In the genomic region with DNA sequence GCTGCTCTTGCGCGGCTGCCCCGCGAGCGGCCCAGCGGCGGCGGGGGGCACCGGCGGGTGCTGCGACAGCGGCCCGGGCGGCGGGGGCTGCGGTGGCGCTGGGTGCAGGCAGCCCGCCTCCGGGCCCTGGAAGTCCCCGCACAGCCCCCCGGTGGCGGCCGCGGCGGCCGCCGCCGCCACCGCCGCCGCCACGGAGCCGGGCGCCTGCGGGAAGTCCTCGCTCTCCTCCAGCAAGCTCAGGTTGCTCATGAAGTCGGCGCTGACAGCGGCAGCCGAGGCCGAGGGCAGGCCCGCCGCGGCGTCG, we compare ENCODE assay signal across 8 cellular contexts. TPM values are rescaled to one million over a fixed set of nuclear protein-coding genes. Genes with fewer than 3 reads are reported as not detected.
DNase-seq lines count a peak whose midpoint lies in the region; ATAC-seq, FAIRE-seq and TF ChIP-seq lines count a peak whose summit lies in the region.

No MANE protein-coding gene starts in this region.

- peaks cover 21% of the 10 kb centered on the region for H3K36me3 Mint-ChIP-seq in activated CD8-positive, alpha-beta T cell treated with anti-CD3 and anti-CD28 coated beads for 36 hours (ENCODE audit: low read depth)

- no peaks in the 10 kb centered on the region for H3K27me3 ChIP-seq in esophagus squamous epithelium
- H3K27me3 ChIP-seq in sigmoid colon = no peaks in the 10 kb centered on the region

- peaks cover 40% of the 10 kb centered on the region for H3K4me1 Mint-ChIP-seq in activated CD8-positive, alpha-beta T cell treated with anti-CD3 and anti-CD28 coated beads for 36 hours (ENCODE audit: low read depth)

- H3K9me3 ChIP-seq in esophagus squamous epithelium = no peaks in the 10 kb centered on the region
- no peaks in the 10 kb centered on the region for H3K9me3 ChIP-seq in sigmoid colon

- POLR2A ChIA-PET in activated CD8-positive, alpha-beta T cell treated with anti-CD3 and anti-CD28 coated beads for 36 hours (lab: Charles Lee) = interaction anchor here (0.6 to 5.6 kb wide), 19 partner anchors 9 to 596 kb away, joined by 3 to 26 read pairs (median 4); no protein-coding TSS in a partner anchor

- TF ChIP-seq POLR2A in GM12891 (IDR thresholded peaks at IDR 0.05; ENCODE audit: low read depth, low read length) (no peak), esophagus squamous epithelium (IDR thresholded peaks at IDR 0.05) (no peak), sigmoid colon (IDR thresholded peaks at IDR 0.05) (no peak)

- CTCF ChIA-PET in activated CD8-positive, alpha-beta T cell treated with anti-CD3 and anti-CD28 coated beads for 36 hours (lab: Charles Lee) = interaction anchor here (1.4 kb wide), 1 partner anchor 180 kb away, joined by 3 read pairs; no protein-coding TSS in a partner anchor

- H3K4me1 ChIP-seq in esophagus squamous epithelium (peaks cover 0 to 53% (median 14%) of the 10 kb centered on the region in 3 donors), sigmoid colon (peaks cover 0 to 36% (median 26%) of the 10 kb centered on the region in 4 donors)

- no CpG with 5 or more reads among the region's 46 CpGs for WGBS in esophagus squamous epithelium, 2 donors
- WGBS in sigmoid colon, 2 donors = 0 to 1% methylated on average over 46 of the region's 46 CpGs

- H3K36me3 ChIP-seq in esophagus squamous epithelium (no peaks in the 10 kb centered on the region), sigmoid colon (no peaks in the 10 kb centered on the region)

- H3K4me3 Mint-ChIP-seq in activated CD8-positive, alpha-beta T cell treated with anti-CD3 and anti-CD28 coated beads for 36 hours = peak overlapping the region; percentile 85

- no peaks in the 10 kb centered on the region for H3K27me3 Mint-ChIP-seq in activated CD8-positive, alpha-beta T cell treated with anti-CD3 and anti-CD28 coated beads for 36 hours

- DNase-seq in GM12891 (ENCODE audit: insufficient read length, low spot score) (peak; percentile 32), esophagus squamous epithelium (lab: John Stamatoyannopoulos, UW) (no peak), sigmoid colon (no peak), posterior cingulate gyrus (no peak), NCI-H2227 (lab: John Stamatoyannopoulos, UW; ENCODE audit: unreplicated experiment) (no peak)
- DNase-seq in activated CD8-positive, alpha-beta T cell treated with anti-CD3 and anti-CD28 coated beads for 36 hours = peak; percentile 45

- no peak for TF ChIP-seq CTCF in activated CD8-positive, alpha-beta T cell treated with anti-CD3 and anti-CD28 coated beads for 36 hours (IDR thresholded peaks at IDR 0.05)
- no peak for TF ChIP-seq CTCF in esophagus squamous epithelium (IDR thresholded peaks at IDR 0.05)
- no peak for TF ChIP-seq CTCF in sigmoid colon (IDR thresholded peaks at IDR 0.05)

- H3K27ac ChIP-seq in esophagus squamous epithelium (peak overlapping the region; percentile 99), sigmoid colon (peak overlapping the region; percentile 93 to 99 (median 98))

- peak overlapping the region; percentile 96 for H3K27ac Mint-ChIP-seq in activated CD8-positive, alpha-beta T cell treated with anti-CD3 and anti-CD28 coated beads for 36 hours

- H3K9me3 Mint-ChIP-seq in activated CD8-positive, alpha-beta T cell treated with anti-CD3 and anti-CD28 coated beads for 36 hours = no peaks in the 10 kb centered on the region

- ATAC-seq in HG03045 (IDR thresholded peaks at IDR 0.05; ENCODE audit: unreplicated experiment) = peak; percentile 11
- ATAC-seq in activated CD8-positive, alpha-beta T cell treated with anti-CD3 and anti-CD28 coated beads for 36 hours = no peak
- no peak for ATAC-seq in HG02623 (IDR thresholded peaks at IDR 0.05; ENCODE audit: unreplicated experiment)

- H3K4me3 ChIP-seq in esophagus squamous epithelium (peak overlapping the region; percentile 77 to 97 (median 91)), sigmoid colon (peak overlapping the region; percentile 74 to 93 (median 86))

- intact Hi-C loops in activated CD8-positive, alpha-beta T cell treated with anti-CD3 and anti-CD28 coated beads for 36 hours (cut with micrococcal nuclease) = loop anchor here (10.0 kb wide), 2 partner anchors 109 to 481 kb away; partner anchors contain the start of gene MRPS31
- intact Hi-C loops in esophagus squamous epithelium (cut with DNase I) = loop anchor here (5.0 kb wide), 1 partner anchor 603 kb away; no protein-coding TSS in a partner anchor
- intact Hi-C loops in sigmoid colon (cut with DNase I) = loop anchor here (2.0 to 10.0 kb wide), 6 partner anchors 67 to 1609 kb away; partner anchors contain the start of genes AKAP11 and WBP4
- intact Hi-C loops in posterior cingulate gyrus (cut with DNase I) = loop anchor here (10.0 kb wide), 2 partner anchors 51 to 191 kb away; no protein-coding TSS in a partner anchor

- no peak for FAIRE-seq in GM12891 (lab: Jason Lieb, UNC)

- TF ChIP-seq EP300 in sigmoid colon (IDR thresholded peaks at IDR 0.05) = no peak

TF ChIP-seq in GM12891, 5 proteins besides CTCF, POLR2A, EP300 and RAD21:
- no peak for TF ChIP-seq TAF1 (IDR thresholded peaks at IDR 0.05; ENCODE audit: low read depth, low read length)
- TF ChIP-seq SPI1 (IDR thresholded peaks at IDR 0.05; ENCODE audit: low read depth, low read length) = no peak
- no peak for TF ChIP-seq POLR2AphosphoS5 (IDR thresholded peaks at IDR 0.05; ENCODE audit: low read depth, low read length)
- no peak for TF ChIP-seq POU2F2 (IDR thresholded peaks at IDR 0.05; ENCODE audit: low read depth, low read length)
- no peak for TF ChIP-seq PAX5 (IDR thresholded peaks at IDR 0.05; ENCODE audit: insufficient read depth, low read length, severe bottlenecking)
TF ChIP-seq in GM12891: peak in this region for 0.

RNA-seq across cellular contexts. Expression of gene FOXO1, which starts 0.7 kb away (rescaled TPM):
- 3.0 TPM for polyA plus RNA-seq in GM12891 (2012; ENCODE audit: low read depth, missing spikeins)
- 10 to 100 TPM; 30.6 to 30.8 TPM for total RNA-seq in activated CD8-positive, alpha-beta T cell treated with anti-CD3 and anti-CD28 coated beads for 36 hours
- total RNA-seq in esophagus squamous epithelium (10 to 100 TPM in 3 of 4 donors, 1 to 10 TPM in 1; 9.1 to 42.3 (median 14.2) TPM), sigmoid colon (10 to 100 TPM; 30.9 to 36.8 (median 33.7) TPM)
- polyA plus RNA-seq in sigmoid colon = 10 to 100 TPM in 2 of 3 donors, 1 to 10 TPM in 1; 9.0 to 14.7 (median 10.6) TPM

Comparison
In these comparisons a context has a peak if more than half of its experiments do, and no peak if none do; other contexts are left out.
1. DNase-seq: peak in GM12891 (single experiment) and activated CD8-positive, alpha-beta T cell treated with anti-CD3 and anti-CD28 coated beads for 36 hours (single experiment); none in esophagus squamous epithelium (single experiment), sigmoid colon (single experiment), posterior cingulate gyrus (0 of 10) and NCI-H2227 (single experiment).